In the genomic region with DNA sequence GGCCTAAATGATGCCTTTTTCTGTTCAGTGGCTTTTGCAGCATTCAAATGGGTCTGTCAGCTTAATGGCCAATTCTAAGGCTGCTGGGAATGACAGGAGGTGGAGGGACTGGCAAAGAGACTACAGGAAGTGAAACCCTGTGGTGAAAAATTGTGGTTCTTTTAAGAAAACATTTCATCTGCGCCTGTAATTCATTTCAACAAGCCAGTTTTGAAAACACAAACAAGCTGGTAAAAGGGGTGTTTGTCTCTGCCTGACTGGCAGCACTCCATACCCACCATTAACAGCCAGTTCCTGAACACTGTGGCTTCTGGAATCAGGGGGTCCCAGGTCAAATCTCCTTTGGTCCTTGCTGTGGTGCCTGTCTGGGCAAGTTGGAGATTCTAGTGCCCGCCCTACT, we compare ENCODE assay signal across 9 cellular contexts. TPM values are rescaled to one million over a fixed set of nuclear protein-coding genes. Genes with fewer than 3 reads are reported as not detected.
DNase-seq lines count a peak whose midpoint lies in the region; TF ChIP-seq lines count a peak whose summit lies in the region.
"Had no signal": no experiment of that assay in that cellular context is flagged by ENCODE, and none has a peak within 500 bp of the region (broad histone marks: within the 10 kb centered on the region; RNA-seq: fewer than 3 reads in every experiment).

No MANE protein-coding gene starts in this region.

- H3K9me3 Mint-ChIP-seq in HFFc6 = no peaks in the 10 kb centered on the region

- no peak overlapping the region for H3K27ac Mint-ChIP-seq in HFFc6

- TF ChIP-seq POLR2A in breast epithelium (IDR thresholded peaks at IDR 0.05) = no peak

- POLR2A ChIA-PET in RWPE1 (lab: Yijun Ruan, JAX; ENCODE audit: low non-redundant PET) = no interaction called here

- no peaks in the 10 kb centered on the region for H3K36me3 ChIP-seq in breast epithelium

- H3K4me1 Mint-ChIP-seq in HFFc6 (ENCODE audit: low read depth) = peaks cover 28% of the 10 kb centered on the region

- CTCF ChIA-PET in RWPE1 (lab: Yijun Ruan, JAX) = no interaction called here

- TF ChIP-seq CTCF in GM12864 (IDR thresholded peaks at IDR 0.05; ENCODE audit: low read depth, low read length, missing control alignments) = no peak
- TF ChIP-seq CTCF in HFFc6 (IDR thresholded peaks at IDR 0.05) = no peak
- no peak for TF ChIP-seq CTCF in RWPE1 (conservative IDR thresholded peaks at IDR 0.05; ENCODE audit: low read depth)
- no peak for TF ChIP-seq CTCF in breast epithelium (IDR thresholded peaks at IDR 0.05)

- H3K27ac ChIP-seq in RWPE1 (no peak overlapping the region), breast epithelium (no peak overlapping the region)

- H3K4me1 ChIP-seq in breast epithelium = peaks cover 0 to 5% of the 10 kb centered on the region in 2 donors

- in situ Hi-C loops in G401 (cut with HindIII; ENCODE audit: low sequenced_read_pairs) = no loop called here

- H3K9me3 ChIP-seq in breast epithelium = no peaks in the 10 kb centered on the region

- H3K36me3 Mint-ChIP-seq in HFFc6 (ENCODE audit: low read depth) = peaks cover 3% of the 10 kb centered on the region; the same call in 1 of the 2 replicates

- peak; percentile 78 for DNase-seq in GM12864 (ENCODE audit: low read depth)
- peak; percentile 12 for DNase-seq in HFFc6
- peak; percentile 17 for DNase-seq in OCI-M1 (lab: John Stamatoyannopoulos, UW)
- peak; percentile 44 for DNase-seq in medulla oblongata (ENCODE audit: extremely low spot score)
- no peak for DNase-seq in NCI-H345 (lab: John Stamatoyannopoulos, UW)
- no peak for DNase-seq in G401 (ENCODE audit: low spot score)
- no peak for DNase-seq in RWPE1 (ENCODE audit: low spot score)
- DNase-seq in breast epithelium (ENCODE audit: low spot score in 2 of 2) = no peak
- DNase-seq: left cardiac atrium had no signal

- H3K27me3 Mint-ChIP-seq in HFFc6 (ENCODE audit: insufficient read depth) = peaks cover 3% of the 10 kb centered on the region

- no peak overlapping the region for H3K4me3 Mint-ChIP-seq in HFFc6

- no peaks in the 10 kb centered on the region for H3K27me3 ChIP-seq in breast epithelium

- H3K4me3 ChIP-seq in GM12864 (ENCODE audit: low read depth, low read length) (no peak overlapping the region), breast epithelium (no peak overlapping the region)

- intact Hi-C loops in breast epithelium (cut with DNase I; ENCODE audit: low total_unique reads) = no loop called here

RNA-seq across cellular contexts. Expression of gene KDM8, which starts 3.6 kb away (rescaled TPM):
- 1 to 10 TPM; 4.1 to 5.8 (median 4.9) TPM for total RNA-seq in HFFc6 (2021; fragmentation: NEBNext Ultra II Directional; extraction: Animal tissue kit (Norgen Biotek cat#: 25700))
- total RNA-seq in G401 (2014; rRNA removed; shearing (Covaris generic)) = 7.4 and 11.5 TPM in 2 replicates
- total RNA-seq in breast epithelium = 1 to 10 TPM; 1.9 to 4.5 (median 4.3) TPM

Comparison
In these comparisons a context has a peak if more than half of its experiments do, and no peak if none do; other contexts are left out.
1. DNase-seq: peak in GM12864 (single experiment), HFFc6 (single experiment), OCI-M1 (single experiment) and medulla oblongata (single experiment); none in NCI-H345 (single experiment), G401 (single experiment), RWPE1 (single experiment) and breast epithelium (0 of 2).